Comparison of ENCODE assay signal across 3 cellular contexts in the genomic region with DNA sequence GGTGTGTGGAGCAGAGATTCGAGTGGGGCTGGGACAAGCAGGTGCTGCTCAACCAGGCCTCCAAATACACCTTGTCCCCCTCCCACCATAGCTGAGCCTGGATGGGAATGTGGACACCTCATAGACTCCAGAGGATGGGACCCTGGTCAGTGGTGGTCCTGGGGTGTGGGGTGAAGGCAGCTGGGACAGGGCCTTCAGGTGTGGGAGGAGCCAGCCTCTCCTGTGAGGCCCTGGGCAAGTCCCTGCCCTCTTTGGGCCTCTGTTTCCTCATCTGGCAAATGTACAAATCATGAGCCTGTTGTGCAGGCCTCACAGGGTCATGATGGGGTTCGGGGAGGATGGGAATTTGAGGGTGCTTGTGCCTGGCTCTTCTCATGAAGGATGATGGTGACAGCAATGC.
"Had no signal": no experiment of that assay in that cellular context is flagged by ENCODE, and none has a peak within 500 bp of the region (broad histone marks: within the 10 kb centered on the region; RNA-seq: fewer than 3 reads in every experiment).

No MANE protein-coding gene starts in this region.

- H3K4me3 ChIP-seq: GM12878 had no signal

- ATAC-seq: GM12878 had no signal

- DNase-seq: GDM1, GF-D8 had no signal
